ENCODE assay signal across 8 cellular contexts in the genomic region with DNA sequence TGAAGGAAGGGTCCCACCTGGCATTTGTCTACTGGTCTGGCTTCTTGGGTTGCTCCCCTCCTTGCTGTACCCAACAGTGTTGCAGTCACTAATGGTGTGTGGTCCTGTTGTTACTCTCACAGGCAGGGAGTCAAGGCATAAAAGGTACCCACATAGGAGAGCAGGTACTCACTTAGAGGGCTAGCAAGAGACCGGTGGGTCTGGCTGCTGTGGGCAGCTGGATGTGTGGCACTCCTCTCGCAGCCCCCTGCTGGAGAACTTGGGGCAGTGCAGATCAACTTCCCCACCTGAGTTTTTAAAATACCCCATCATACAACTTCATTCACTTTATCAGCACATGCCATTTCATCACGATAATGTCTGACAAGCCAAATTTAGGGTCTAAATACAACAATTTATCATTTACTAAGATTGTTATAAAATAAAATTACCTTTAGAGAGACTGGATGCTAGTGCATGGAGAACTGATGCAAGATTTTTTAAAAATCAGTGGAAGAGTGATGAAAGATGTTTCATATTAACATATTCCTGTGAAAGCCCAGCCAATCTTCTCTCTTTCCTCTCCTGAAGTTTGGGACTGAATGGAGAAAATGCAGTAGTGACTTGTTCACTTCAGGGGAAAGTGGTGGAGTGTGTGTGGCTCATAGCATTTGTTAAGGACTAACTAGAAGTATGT. TPM values are rescaled to one million over a fixed set of nuclear protein-coding genes. Genes with fewer than 3 reads are reported as not detected.
DNase-seq lines count a peak whose midpoint lies in the region; ATAC-seq and TF ChIP-seq lines count a peak whose summit lies in the region.

No MANE protein-coding gene starts in this region.

- H2AFZ ChIP-seq in SK-N-SH (ENCODE audit: low read depth) = no peak overlapping the region

- peak; percentile 76 for TF ChIP-seq RAD21 in SK-N-SH (IDR thresholded peaks at IDR 0.05; ENCODE audit: low read length)

- no peaks in the 10 kb centered on the region for H3K79me2 ChIP-seq in SK-N-SH (ENCODE audit: insufficient read depth)

- H3K9me3 ChIP-seq in SK-N-SH = no peaks in the 10 kb centered on the region
- no peaks in the 10 kb centered on the region for H3K9me3 ChIP-seq in ascending aorta
- H3K9me3 ChIP-seq in right cardiac atrium (ENCODE audit: control insufficient read depth, low read length) = no peaks in the 10 kb centered on the region

- TF ChIP-seq CTCF in SK-N-SH (IDR thresholded peaks at IDR 0.05) (peak; percentile 94), ascending aorta (IDR thresholded peaks at IDR 0.05) (peak; percentile 71 to 93 (median 84))

- no peak overlapping the region for H3K9ac ChIP-seq in SK-N-SH

- no peak overlapping the region for H3K27ac ChIP-seq in SK-N-SH (ENCODE audit: low read depth in 2 of 2, low read length in 1 of 2)
- no peak overlapping the region for H3K27ac ChIP-seq in ascending aorta
- H3K27ac ChIP-seq in right cardiac atrium (ENCODE audit: low read length) = no peak overlapping the region

- CTCF ChIA-PET in SK-N-SH (lab: Yijun Ruan, JAX) = interaction anchor here (0.6 to 5.8 kb wide), 26 partner anchors 9 to 265 kb away, joined by 3 to 34 read pairs (median 4); a partner anchor contains a TSS

- peaks cover 3% of the 10 kb centered on the region for H3F3A ChIP-seq in SK-N-SH (replicated peaks; ENCODE audit: insufficient read depth)

- 9% methylated on average over 3 of the region's 3 CpGs for WGBS in SK-N-SH (ENCODE audit: low lambda C conversion rate)
- 7% methylated on average over 3 of the region's 3 CpGs for WGBS in right cardiac atrium

- H3K4me2 ChIP-seq in SK-N-SH = no peak overlapping the region

- POLR2A ChIA-PET in SK-N-SH (lab: Yijun Ruan, JAX) = no interaction called here

- H3K36me3 ChIP-seq in SK-N-SH (replicated peaks in 1 of 2; ENCODE audit: control insufficient read depth in 1 of 2, insufficient read depth in 2 of 2, low read length in 1 of 2) (peaks cover 1 to 34% of the 10 kb centered on the region in 2 experiments), ascending aorta (peaks cover 10 to 22% of the 10 kb centered on the region in 2 donors)

- DNase-seq in activated effector memory CD4-positive, alpha-beta T cell treated with anti-CD3 and anti-CD28 coated beads, Interleukin-2, amount 50 U/mL, for 16 hours = peak; percentile 82
- no peak for DNase-seq in activated effector memory CD4-positive, alpha-beta T cell treated with Interleukin-2 at 50 U/mL for 16 hours
- DNase-seq in HuH-7.5 (ENCODE audit: low spot score) = peak; percentile 78
- peak; percentile 83 for DNase-seq in SK-N-SH
- DNase-seq in ascending aorta (ENCODE audit: low spot score in 2 of 2) = peak in 1 of 2 donors; percentile 73
- peak; percentile 57 to 79 (median 67) for DNase-seq in right cardiac atrium
- DNase-seq in stimulated activated CD4-positive, alpha-beta T cell treated with anti-CD3 and anti-CD28 coated beads, Interleukin-12 subunit alpha, Interleukin-12 subunit beta, amount 100 ng/mL, for 4 hours = peak; percentile 43
- DNase-seq in NCI-H446 treated with DMSO at 0.1 percent for 48 hours (lab: John Stamatoyannopoulos, UW) = no peak

- intact Hi-C loops in ascending aorta (cut with DNase I) = loop anchor here (1.0 to 2.0 kb wide), 2 partner anchors 85 to 132 kb away; no protein-coding TSS in a partner anchor
- intact Hi-C loops in right cardiac atrium (cut with DNase I) = loop anchor here in 3 of 4 donors (5.0 kb wide), 2 partner anchors 130 to 135 kb away; no protein-coding TSS in a partner anchor

- H3K4me1 ChIP-seq in SK-N-SH (ENCODE audit: control insufficient read depth in 1 of 2, insufficient read depth in 2 of 2, low read depth in 1 of 2, low read length in 1 of 2) = no peaks in the 10 kb centered on the region
- no peaks in the 10 kb centered on the region for H3K4me1 ChIP-seq in ascending aorta
- H3K4me1 ChIP-seq in right cardiac atrium (ENCODE audit: control insufficient read depth, insufficient read depth, low read length) = no peaks in the 10 kb centered on the region

- no peaks in the 10 kb centered on the region for H3K9me2 ChIP-seq in SK-N-SH

- TF ChIP-seq EP300 in SK-N-SH (IDR thresholded peaks at IDR 0.05; ENCODE audit: borderline replicate concordance in 1 of 2, low read depth in 1 of 2, low read length in 1 of 2) = no peak

- ATAC-seq in right cardiac atrium = peak; percentile 80 to 84

- H3K27me3 ChIP-seq in SK-N-SH (ENCODE audit: insufficient read depth) = no peaks in the 10 kb centered on the region
- no peaks in the 10 kb centered on the region for H3K27me3 ChIP-seq in ascending aorta
- H3K27me3 ChIP-seq in right cardiac atrium (ENCODE audit: control insufficient read depth, insufficient read depth) = no peaks in the 10 kb centered on the region

- no peak overlapping the region for H3K4me3 ChIP-seq in SK-N-SH (ENCODE audit: low read depth in 2 of 2, low read length in 1 of 2)
- H3K4me3 ChIP-seq in ascending aorta = no peak overlapping the region
- H3K4me3 ChIP-seq in right cardiac atrium (ENCODE audit: low read length) = no peak overlapping the region

- no peaks in the 10 kb centered on the region for H4K20me1 ChIP-seq in SK-N-SH (ENCODE audit: insufficient read depth)

TF ChIP-seq in SK-N-SH, 30 proteins besides CTCF, POLR2A, EP300 and RAD21:
- TF ChIP-seq, protein P1, sequence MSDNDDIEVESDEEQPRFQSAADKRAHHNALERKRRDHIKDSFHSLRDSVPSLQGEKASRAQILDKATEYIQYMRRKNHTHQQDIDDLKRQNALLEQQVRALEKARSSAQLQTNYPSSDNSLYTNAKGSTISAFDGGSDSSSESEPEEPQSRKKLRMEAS (IDR thresholded peaks at IDR 0.05; ENCODE audit: low read depth) = no peak
- TF ChIP-seq SMC3 (IDR thresholded peaks at IDR 0.05; ENCODE audit: low read depth, low read length) = peak; percentile 91

RNA-seq across cellular contexts. Expression of a gene that starts 42.8 kb away (rescaled TPM):
- polyA plus RNA-seq in SK-N-SH (2012; rRNA removed) (10.9 and 16.2 TPM in 2 replicates), right cardiac atrium (13.6 TPM)
- polyA plus RNA-seq in SK-N-SH (2012; cell fraction: cytosol; rRNA removed) = 6.5 and 7.3 TPM in 2 replicates
- polyA plus RNA-seq in SK-N-SH (2012; cell fraction: nucleus; rRNA removed) = 78.4 and 84.8 TPM in 2 replicates
- total RNA-seq in ascending aorta (7.5 TPM), right cardiac atrium (10 to 100 TPM; 13.1 to 27.9 (median 17.4) TPM)

Comparison
In these comparisons a context has a peak if more than half of its experiments do, and no peak if none do; other contexts are left out.
1. DNase-seq: peak in activated effector memory CD4-positive, alpha-beta T cell treated with anti-CD3 and anti-CD28 coated beads, Interleukin-2, amount 50 U/mL, for 16 hours (single experiment), HuH-7.5 (single experiment), SK-N-SH (single experiment), right cardiac atrium (3 of 3) and stimulated activated CD4-positive, alpha-beta T cell treated with anti-CD3 and anti-CD28 coated beads, Interleukin-12 subunit alpha, Interleukin-12 subunit beta, amount 100 ng/mL, for 4 hours (single experiment); none in activated effector memory CD4-positive, alpha-beta T cell treated with Interleukin-2 at 50 U/mL for 16 hours (single experiment) and NCI-H446 treated with DMSO at 0.1 percent for 48 hours (single experiment).